2 cellular contexts compared by ENCODE assay signal in the genomic region with DNA sequence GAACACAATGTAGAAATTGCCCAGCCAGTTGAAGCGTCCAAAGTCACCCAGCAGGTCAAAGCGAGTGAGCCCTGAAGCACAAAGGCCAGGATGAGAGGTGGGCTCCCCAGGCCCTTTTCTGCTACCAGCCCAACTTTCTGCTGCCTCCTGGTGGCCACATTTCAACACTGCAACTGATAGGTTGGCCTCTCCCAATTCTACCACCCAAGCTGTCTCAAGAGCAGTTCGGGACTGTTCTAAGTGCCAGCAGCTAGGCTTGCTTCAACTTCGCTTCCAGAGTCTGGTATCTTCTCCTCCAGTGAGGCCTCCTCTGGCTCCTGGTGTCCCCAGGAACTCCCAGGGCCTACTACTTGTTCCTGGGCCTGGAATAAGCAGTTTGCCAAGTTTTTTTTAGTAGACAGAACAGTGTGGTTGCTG.
TF ChIP-seq lines count a peak whose summit lies in the region.

No MANE protein-coding gene starts in this region.

TF ChIP-seq in IMR-90, 13 proteins besides CTCF, POLR2A, EP300 and RAD21:
- TF ChIP-seq MXI1 (IDR thresholded peaks at IDR 0.05; ENCODE audit: borderline replicate concordance, low read depth, low read length) (no peak), MAZ (IDR thresholded peaks at IDR 0.05; ENCODE audit: borderline replicate concordance, low read depth, low read length) (no peak), MAFK (IDR thresholded peaks at IDR 0.05; ENCODE audit: low read depth, low read length) (no peak), SMC3 (IDR thresholded peaks at IDR 0.05; ENCODE audit: low read depth, low read length) (peak; percentile 61), CEBPB (IDR thresholded peaks at IDR 0.05; ENCODE audit: low read depth, low read length) (no peak)

TF ChIP-seq in HepG2, 621 proteins besides CTCF, POLR2A, EP300 and RAD21:
- TF ChIP-seq AKAP8 (CRISPR knock-in tag; IDR thresholded peaks at IDR 0.05) (no peak), ZNF7 (CRISPR knock-in tag; IDR thresholded peaks at IDR 0.05) (peak; percentile 94), NFKB2 (CRISPR knock-in tag; IDR thresholded peaks at IDR 0.05; ENCODE audit: borderline replicate concordance) (peak; percentile 38; the same call in 1 of the 2 replicates), SMC3 (IDR thresholded peaks at IDR 0.05; ENCODE audit: low read length) (peak; percentile 69), STAG1 (CRISPR knock-in tag; IDR thresholded peaks at IDR 0.05) (peak; percentile 53), XRCC5 (optimal IDR thresholded peaks at IDR 0.05; ENCODE audit: low read length) (peak; percentile 47), ZFP36 (IDR thresholded peaks at IDR 0.05; ENCODE audit: borderline replicate concordance, low read depth, low read length, partially characterized antibody) (no peak), NR3C1 (CRISPR knock-in tag; IDR thresholded peaks at IDR 0.05) (no peak)
- TF ChIP-seq, protein P1, sequence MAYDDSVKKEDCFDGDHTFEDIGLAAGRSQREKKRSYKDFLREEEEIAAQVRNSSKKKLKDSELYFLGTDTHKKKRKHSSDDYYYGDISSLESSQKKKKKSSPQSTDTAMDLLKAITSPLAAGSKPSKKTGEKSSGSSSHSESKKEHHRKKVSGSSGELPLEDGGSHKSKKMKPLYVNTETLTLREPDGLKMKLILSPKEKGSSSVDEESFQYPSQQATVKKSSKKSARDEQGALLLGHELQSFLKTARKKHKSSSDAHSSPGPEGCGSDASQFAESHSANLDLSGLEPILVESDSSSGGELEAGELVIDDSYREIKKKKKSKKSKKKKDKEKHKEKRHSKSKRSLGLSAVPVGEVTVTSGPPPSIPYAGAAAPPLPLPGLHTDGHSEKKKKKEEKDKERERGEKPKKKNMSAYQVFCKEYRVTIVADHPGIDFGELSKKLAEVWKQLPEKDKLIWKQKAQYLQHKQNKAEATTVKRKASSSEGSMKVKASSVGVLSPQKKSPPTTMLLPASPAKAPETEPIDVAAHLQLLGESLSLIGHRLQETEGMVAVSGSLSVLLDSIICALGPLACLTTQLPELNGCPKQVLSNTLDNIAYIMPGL (CRISPR knock-in tag; IDR thresholded peaks at IDR 0.05; ENCODE audit: borderline replicate concordance in 1 of 2, low read depth in 1 of 2), result 0 out of 4 replicates have a peak, but pooled peaks of 1 of the 2 experiments have one; percentile 35
- TF ChIP-seq, protein P2, sequence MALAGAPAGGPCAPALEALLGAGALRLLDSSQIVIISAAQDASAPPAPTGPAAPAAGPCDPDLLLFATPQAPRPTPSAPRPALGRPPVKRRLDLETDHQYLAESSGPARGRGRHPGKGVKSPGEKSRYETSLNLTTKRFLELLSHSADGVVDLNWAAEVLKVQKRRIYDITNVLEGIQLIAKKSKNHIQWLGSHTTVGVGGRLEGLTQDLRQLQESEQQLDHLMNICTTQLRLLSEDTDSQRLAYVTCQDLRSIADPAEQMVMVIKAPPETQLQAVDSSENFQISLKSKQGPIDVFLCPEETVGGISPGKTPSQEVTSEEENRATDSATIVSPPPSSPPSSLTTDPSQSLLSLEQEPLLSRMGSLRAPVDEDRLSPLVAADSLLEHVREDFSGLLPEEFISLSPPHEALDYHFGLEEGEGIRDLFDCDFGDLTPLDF (CRISPR knock-in tag; IDR thresholded peaks at IDR 0.05), result no peak
